Comparison of ENCODE assay signal across 11 cellular contexts in the genomic region with DNA sequence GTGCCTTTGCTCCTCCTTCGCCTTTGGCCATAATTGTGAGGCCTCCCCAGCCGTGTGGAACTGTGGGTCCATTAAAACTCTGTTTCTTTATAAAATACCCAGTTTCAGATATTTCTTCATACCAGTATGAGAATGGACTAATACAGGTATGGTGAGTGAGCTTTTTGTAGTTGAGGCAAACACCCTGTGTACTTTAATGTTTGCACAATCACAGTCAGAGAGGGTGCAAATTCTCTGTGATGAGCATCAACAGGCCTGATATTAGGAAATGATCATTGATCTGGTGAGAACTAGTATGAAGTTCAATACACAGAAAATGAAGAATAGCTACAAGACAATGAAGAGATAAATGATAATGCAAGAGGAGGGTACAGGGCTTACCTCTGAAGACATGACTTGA.
"Had no signal": no experiment of that assay in that cellular context is flagged by ENCODE, and none has a peak within 500 bp of the region (broad histone marks: within the 10 kb centered on the region; RNA-seq: fewer than 3 reads in every experiment).

No MANE protein-coding gene starts in this region.

- H3K36me3 ChIP-seq: HAP-1 had no signal

- ATAC-seq: GM23338, HCT116 had no signal

- DNase-seq: GM23248, GOT3, H7, H9, HCEC 1CT, HFFc6 had no signal

- H3K4me3 ChIP-seq: GM23248, GM23338, HAP-1 had no signal

- H2AFZ ChIP-seq: GM23248, GM23338 had no signal

- H3K27ac ChIP-seq: GM23248 had no signal

- FAIRE-seq: H1, H54 had no signal

- H3K4me2 ChIP-seq: GM23338 had no signal

- H3K9ac ChIP-seq: GM23248 had no signal

- H3K9me3 ChIP-seq: HAP-1 had no signal

- H3K4me1 ChIP-seq: HAP-1 had no signal
